Comparison of ENCODE assay signal across 3 cellular contexts in genomic region chr9:77043743-77044142, GRCh38. TPM values are rescaled to one million over a fixed set of nuclear protein-coding genes. Genes with fewer than 3 reads are reported as not detected.
"Had no signal": no experiment of that assay in that cellular context is flagged by ENCODE, and none has a peak within 500 bp of the region (broad histone marks: within the 10 kb centered on the region; RNA-seq: fewer than 3 reads in every experiment).

No MANE protein-coding gene starts in this region.

RNA-seq across cellular contexts. Expression of gene FOXB2, which starts 24.3 kb away (rescaled TPM):
- total RNA-seq: HT-29, HT1080 had no signal
- polyA plus RNA-seq: IgD-negative memory B cell had no signal
